In genomic region chr10:102712843-102713242, GRCh38 we compare ENCODE assay signal across 8 cellular contexts. TPM values are rescaled to one million over a fixed set of nuclear protein-coding genes. Genes with fewer than 3 reads are reported as not detected.
A peak's percentile ranks its signal among the peaks of the same experiment; 100 is the strongest.
DNase-seq lines count a peak whose midpoint lies in the region; ATAC-seq, FAIRE-seq and TF ChIP-seq lines count a peak whose summit lies in the region.

No MANE protein-coding gene starts in this region.

- peak overlapping the region; percentile 86 for H3K4me3 ChIP-seq in GM12865 (ENCODE audit: low read depth, low read length)
- H3K4me3 ChIP-seq in Peyer's patch = peak overlapping the region in 2 of 4 donors; percentile 88 to 93
- H3K4me3 ChIP-seq in endothelial cell of umbilical vein (replicated peaks in 1 of 3; ENCODE audit: insufficient read depth in 1 of 3, low read depth in 1 of 3, low read length in 3 of 3) = peak overlapping the region in 2 of 3 experiments; percentile 51 to 85
- H3K4me3 ChIP-seq in psoas muscle = peak overlapping the region; percentile 85

- TF ChIP-seq CTCF in GM12865 (IDR thresholded peaks at IDR 0.05; ENCODE audit: insufficient read depth, low read depth, low read length, missing control alignments) = no peak
- TF ChIP-seq CTCF in Peyer's patch (IDR thresholded peaks at IDR 0.05) = no peak
- no peak for TF ChIP-seq CTCF in endothelial cell of umbilical vein (IDR thresholded peaks at IDR 0.05; ENCODE audit: extremely low read depth in 1 of 2, insufficient read depth in 1 of 2, low read depth in 1 of 2, low read length in 2 of 2)
- TF ChIP-seq CTCF in psoas muscle (IDR thresholded peaks at IDR 0.05) = no peak

- H3K9me3 ChIP-seq in Peyer's patch (no peaks in the 10 kb centered on the region), endothelial cell of umbilical vein (replicated peaks; ENCODE audit: control insufficient read depth, insufficient read depth, low read length) (no peaks in the 10 kb centered on the region), psoas muscle (no peaks in the 10 kb centered on the region)

- 61 to 82% (median 67%) methylated on average over 1 of the region's 1 CpG for WGBS in psoas muscle, 3 donors

- CTCF ChIA-PET in endothelial cell of umbilical vein (lab: Charles Lee) = interaction anchor here (0.6 to 7.1 kb wide), 8 partner anchors 9 to 137 kb away, joined by 3 to 75 read pairs (median 6); no protein-coding TSS in a partner anchor

- H3K4me2 ChIP-seq in endothelial cell of umbilical vein (ENCODE audit: insufficient read depth, low read length) = peak overlapping the region; percentile 94

- no peaks in the 10 kb centered on the region for H3K9me1 ChIP-seq in endothelial cell of umbilical vein (replicated peaks; ENCODE audit: control insufficient read depth, extremely low read depth, insufficient read depth, low read length)

- peaks cover 16% of the 10 kb centered on the region for H3K79me2 ChIP-seq in endothelial cell of umbilical vein (ENCODE audit: control insufficient read depth, insufficient read depth, low read length)

- no peaks in the 10 kb centered on the region for H3K27me3 ChIP-seq in Peyer's patch
- H3K27me3 ChIP-seq in endothelial cell of umbilical vein (ENCODE audit: control insufficient read depth in 2 of 2, insufficient read depth in 2 of 2, low read length in 2 of 2) = no peaks in the 10 kb centered on the region
- H3K27me3 ChIP-seq in psoas muscle (ENCODE audit: insufficient read depth in 3 of 3, low read length in 2 of 3) = no peaks in the 10 kb centered on the region

- H4K20me1 ChIP-seq in endothelial cell of umbilical vein (replicated peaks; ENCODE audit: control insufficient read depth, extremely low read depth, insufficient read depth, low read length) = no peaks in the 10 kb centered on the region

- TF ChIP-seq POLR2A in Peyer's patch (IDR thresholded peaks at IDR 0.05) (no peak), endothelial cell of umbilical vein (IDR thresholded peaks at IDR 0.05; ENCODE audit: low read depth, low read length) (no peak)

- dilution Hi-C loops in endothelial cell of umbilical vein (cut with MboI; ENCODE audit: extremely low pct_ligation_motif_present, low sequenced_read_pairs) = no loop called here

- no peak for FAIRE-seq in endothelial cell of umbilical vein (lab: Jason Lieb, UNC)

- no peak for ATAC-seq in psoas muscle

- intact Hi-C loops in endothelial cell of umbilical vein (cut with micrococcal nuclease) (loop anchor here (2.0 to 5.0 kb wide), 3 partner anchors 34 to 318 kb away; partner anchors contain the start of gene NFKB2), psoas muscle (cut with DNase I) (loop anchor here in 1 of 2 donors (1.0 kb wide), 1 partner anchor 27 kb away; no protein-coding TSS in a partner anchor)

- H2AFZ ChIP-seq in endothelial cell of umbilical vein (ENCODE audit: low read depth, low read length) = no peak overlapping the region

- no peaks in the 10 kb centered on the region for H3K36me3 ChIP-seq in Peyer's patch
- no peaks in the 10 kb centered on the region for H3K36me3 ChIP-seq in endothelial cell of umbilical vein (ENCODE audit: control insufficient read depth in 2 of 2, extremely low read depth in 1 of 2, insufficient read depth in 2 of 2, low read length in 2 of 2)
- H3K36me3 ChIP-seq in psoas muscle (ENCODE audit: insufficient read depth in 1 of 2, low read depth in 1 of 2) = peaks cover 0 to 9% of the 10 kb centered on the region in 2 donors

- peak overlapping the region; percentile 78 for H3K9ac ChIP-seq in endothelial cell of umbilical vein (replicated peaks; ENCODE audit: extremely low read depth, insufficient read depth, low read length)

- H3K27ac ChIP-seq in Peyer's patch (peak overlapping the region; percentile 83 to 90 (median 86)), endothelial cell of umbilical vein (ENCODE audit: insufficient read depth, low read depth, low read length) (no peak overlapping the region), psoas muscle (peak overlapping the region; percentile 69)

- BruUV-seq in endothelial cell of umbilical vein (replicated peaks; lab: Mats Ljungman, UMichigan) = no TSS peak

- POLR2A ChIA-PET in endothelial cell of umbilical vein (lab: Charles Lee) = no interaction called here

- H3K4me1 ChIP-seq in Peyer's patch = peaks cover 0 to 17% (median 0%) of the 10 kb centered on the region in 4 donors
- H3K4me1 ChIP-seq in endothelial cell of umbilical vein (ENCODE audit: control insufficient read depth, extremely low read depth, insufficient read depth, low read length) = peaks cover 23% of the 10 kb centered on the region
- peaks cover 22% of the 10 kb centered on the region for H3K4me1 ChIP-seq in psoas muscle

- DNase-seq in GM12865 (ENCODE audit: low read depth) (no peak), Peyer's patch (no peak), endothelial cell of umbilical vein (ENCODE audit: low read depth, low spot score) (no peak), psoas muscle (no peak), occipital lobe (lab: John Stamatoyannopoulos, UW) (no peak), cerebellum (ENCODE audit: low spot score) (no peak), ureter (ENCODE audit: low spot score) (no peak), retina (no peak)

TF ChIP-seq in endothelial cell of umbilical vein, 7 proteins besides CTCF, POLR2A, EP300 and RAD21:
- no peak for TF ChIP-seq EZH2 (IDR thresholded peaks at IDR 0.05; ENCODE audit: borderline replicate concordance, low read depth, low read length, severe bottlenecking)
- TF ChIP-seq, protein P1, sequence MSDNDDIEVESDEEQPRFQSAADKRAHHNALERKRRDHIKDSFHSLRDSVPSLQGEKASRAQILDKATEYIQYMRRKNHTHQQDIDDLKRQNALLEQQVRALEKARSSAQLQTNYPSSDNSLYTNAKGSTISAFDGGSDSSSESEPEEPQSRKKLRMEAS (IDR thresholded peaks at IDR 0.05; ENCODE audit: insufficient read depth, insufficient read length) = no peak
- no peak for TF ChIP-seq FOS (IDR thresholded peaks at IDR 0.05; ENCODE audit: borderline replicate concordance, insufficient read depth, low read length)
- TF ChIP-seq MYC (IDR thresholded peaks at IDR 0.05; ENCODE audit: low read depth, low read length) = no peak
- TF ChIP-seq GATA2 (IDR thresholded peaks at IDR 0.05; ENCODE audit: insufficient read depth, insufficient read length, low read depth, low read length) = no peak
- no peak for TF ChIP-seq JUN (IDR thresholded peaks at IDR 0.05; ENCODE audit: borderline replicate concordance, insufficient read depth, insufficient read length, low read depth)
- no peak for TF ChIP-seq POLR2AphosphoS5 (IDR thresholded peaks at IDR 0.05; ENCODE audit: insufficient read depth, low read depth, low read length)

RNA-seq across cellular contexts. Expression of gene ARL3, which starts 1.4 kb away (rescaled TPM):
- total RNA-seq in Peyer's patch (1 to 10 TPM; 1.4 to 9.1 (median 2.4) TPM), endothelial cell of umbilical vein (10.6 and 11.0 TPM in 2 replicates), psoas muscle (1 to 10 TPM; 2.8 to 5.3 (median 3.3) TPM), occipital lobe (31.2 TPM), cerebellum (17.1 TPM), ureter (11.2 TPM)
- polyA plus RNA-seq in endothelial cell of umbilical vein (4.9 and 6.6 TPM in 2 replicates), psoas muscle (1 to 10 TPM; 3.4 to 6.5 (median 4.9) TPM)
- 10.2 and 10.4 TPM in 2 replicates for polyA plus RNA-seq in endothelial cell of umbilical vein (2011; cell fraction: cytosol; rRNA removed)
- 3.4 and 3.6 TPM in 2 replicates for polyA plus RNA-seq in endothelial cell of umbilical vein (2011; cell fraction: nucleus; rRNA removed)
- polyA plus RNA-seq in endothelial cell of umbilical vein (2012) = 15.5 and 15.6 TPM in 2 replicates
- 2.9 and 3.3 TPM in 2 replicates for polyA minus RNA-seq in endothelial cell of umbilical vein
- polyA minus RNA-seq in endothelial cell of umbilical vein (2011; cell fraction: cytosol; rRNA and poly(A)+ RNA removed) = 2.9 TPM
- 1.3 TPM in 2 replicates for polyA minus RNA-seq in endothelial cell of umbilical vein (2011; cell fraction: nucleus; rRNA and poly(A)+ RNA removed)

RNA-seq across cellular contexts. Expression of gene SFXN2, which starts 1.6 kb away (rescaled TPM):
- total RNA-seq in Peyer's patch (10 to 100 TPM in 1 of 4 donors, 1 to 10 TPM in 3; 1.9 to 37.1 (median 8.0) TPM), endothelial cell of umbilical vein (13.1 and 17.0 TPM in 2 replicates), psoas muscle (1 to 10 TPM; 1.2 to 3.2 (median 2.0) TPM), occipital lobe (4.8 TPM), cerebellum (10.1 TPM), ureter (28.3 TPM)
- polyA plus RNA-seq in endothelial cell of umbilical vein (8.1 and 9.8 TPM in 2 replicates), psoas muscle (1 to 10 TPM in 2 of 3 donors, under 1 TPM in 1; 0.45 to 1.7 (median 1.5) TPM)
- 10.6 and 12.2 TPM in 2 replicates for polyA plus RNA-seq in endothelial cell of umbilical vein (2011; cell fraction: cytosol; rRNA removed)
- 15.1 and 15.9 TPM in 2 replicates for polyA plus RNA-seq in endothelial cell of umbilical vein (2011; cell fraction: nucleus; rRNA removed)
- 5.5 and 8.5 TPM in 2 replicates for polyA plus RNA-seq in endothelial cell of umbilical vein (2012)
- 24.0 TPM in 2 replicates for polyA minus RNA-seq in endothelial cell of umbilical vein
- 8.8 TPM for polyA minus RNA-seq in endothelial cell of umbilical vein (2011; cell fraction: cytosol; rRNA and poly(A)+ RNA removed)
- polyA minus RNA-seq in endothelial cell of umbilical vein (2011; cell fraction: nucleus; rRNA and poly(A)+ RNA removed) = 9.7 and 11.3 TPM in 2 replicates

RNA-seq across cellular contexts. Expression of gene WBP1L, which starts 30.9 kb away (rescaled TPM):
- 10 to 100 TPM; 38.0 to 78.3 (median 65.8) TPM for total RNA-seq in Peyer's patch
- total RNA-seq in endothelial cell of umbilical vein = 43.6 and 46.0 TPM in 2 replicates
- 70.3 and 94.1 TPM in 2 replicates for polyA plus RNA-seq in endothelial cell of umbilical vein
- 42.5 and 43.8 TPM in 2 replicates for polyA plus RNA-seq in endothelial cell of umbilical vein (2011; cell fraction: cytosol; rRNA removed)
- polyA plus RNA-seq in endothelial cell of umbilical vein (2011; cell fraction: nucleus; rRNA removed) = 24.0 and 26.9 TPM in 2 replicates
- 39.9 and 52.8 TPM in 2 replicates for polyA plus RNA-seq in endothelial cell of umbilical vein (2012)
- polyA minus RNA-seq in endothelial cell of umbilical vein = 89.3 and 94.0 TPM in 2 replicates
- polyA minus RNA-seq in endothelial cell of umbilical vein (2011; cell fraction: cytosol; rRNA and poly(A)+ RNA removed) = 11.5 TPM
- 22.3 and 22.4 TPM in 2 replicates for polyA minus RNA-seq in endothelial cell of umbilical vein (2011; cell fraction: nucleus; rRNA and poly(A)+ RNA removed)
- 10 to 100 TPM; 47.2 to 77.2 (median 54.5) TPM for total RNA-seq in psoas muscle
- 10 to 100 TPM; 26.4 to 56.4 (median 54.1) TPM for polyA plus RNA-seq in psoas muscle
- total RNA-seq in occipital lobe = 31.5 TPM
- 29.6 TPM for total RNA-seq in cerebellum
- total RNA-seq in ureter = 55.2 TPM
